Comparison of ENCODE assay signal across 13 cellular contexts in the genomic region with DNA sequence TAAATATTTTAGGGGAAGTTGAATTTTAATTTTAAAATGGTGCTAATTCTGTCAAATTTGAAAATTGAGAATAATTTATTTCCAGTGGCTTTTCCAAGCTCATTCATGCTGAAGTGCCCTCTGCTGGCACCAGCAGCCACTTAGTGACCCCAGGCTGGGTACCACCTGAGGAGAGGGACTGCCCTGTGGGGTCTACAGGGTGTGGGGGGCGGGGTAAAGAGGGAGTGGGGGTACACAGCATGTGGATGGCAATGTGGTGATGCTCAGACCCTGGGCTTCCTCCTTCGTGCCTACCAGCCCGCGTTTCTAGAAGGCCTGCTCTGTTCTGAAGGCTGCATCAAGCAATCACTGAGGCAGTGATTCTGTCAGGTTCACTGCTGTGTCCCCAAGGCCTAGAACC.
DNase-seq lines count a peak whose midpoint lies in the region; ATAC-seq and TF ChIP-seq lines count a peak whose summit lies in the region.
"Had no signal": no experiment of that assay in that cellular context is flagged by ENCODE, and none has a peak within 500 bp of the region (broad histone marks: within the 10 kb centered on the region; RNA-seq: fewer than 3 reads in every experiment).

No MANE protein-coding gene starts in this region.

- no peaks in the 10 kb centered on the region for H3K9me3 ChIP-seq in DOHH2 (ENCODE audit: control insufficient read depth, insufficient read depth, low read length)

- H3K36me3 ChIP-seq in DOHH2 (ENCODE audit: control insufficient read depth, low read length): no peaks in the 10 kb centered on the region

- DNase-seq in OCI-M1 (lab: John Stamatoyannopoulos, UW) (peak; percentile 4), fibroblast of pulmonary artery (ENCODE audit: low read depth) (no peak), GM03348 (ENCODE audit: low spot score) (no peak), NCI-H1694 treated with DMSO at 0.1 percent for 48 hours (lab: John Stamatoyannopoulos, UW) (no peak)
- DNase-seq: activated naive CD8-positive, alpha-beta T cell treated with anti-CD3 and anti-CD28 coated beads, Interleukin-2, amount 50 U/mL, for 24 hours; CD4-positive, alpha-beta memory T cell; Karpas-422; NCI-H2081 treated with DMSO at 0.1 percent for 48 hours; occipital lobe had no signal

- H3K27me3 ChIP-seq in DOHH2 (ENCODE audit: control insufficient read depth, low read length): no peaks in the 10 kb centered on the region

- H3K27ac ChIP-seq in 22Rv1 (no peak overlapping the region), DOHH2 (ENCODE audit: low read depth, low read length) (no peak overlapping the region)

- TF ChIP-seq CTCF in 22Rv1 (IDR thresholded peaks at IDR 0.05) (peak; percentile 34; the same call in 1 of the 2 replicates), DOHH2 (IDR thresholded peaks at IDR 0.05; ENCODE audit: low read depth, low read length, poor library complexity, severe bottlenecking) (peak; percentile 51), fibroblast of pulmonary artery (IDR thresholded peaks at IDR 0.05; ENCODE audit: low read length, missing control alignments) (peak; percentile 29)

- H3K4me3 ChIP-seq in DOHH2 (ENCODE audit: low read length) (no peak overlapping the region), fibroblast of pulmonary artery (replicated peaks; ENCODE audit: low read depth, low read length) (no peak overlapping the region)

- no peaks in the 10 kb centered on the region for H3K9me2 ChIP-seq in DOHH2 (replicated peaks; ENCODE audit: control insufficient read depth, low read length)

- H3K4me2 ChIP-seq in DOHH2 (ENCODE audit: low read length): no peak overlapping the region

- ATAC-seq in GM19324 (IDR thresholded peaks at IDR 0.05; ENCODE audit: low FRiP score, unreplicated experiment): no peak
- ATAC-seq in HG03108 (IDR thresholded peaks at IDR 0.05; ENCODE audit: unreplicated experiment): no peak
- ATAC-seq: activated naive CD8-positive, alpha-beta T cell treated with anti-CD3 and anti-CD28 coated beads, Interleukin-2, amount 50 U/mL, for 24 hours had no signal

- H3K79me2 ChIP-seq in DOHH2 (ENCODE audit: control insufficient read depth, low read length): no peaks in the 10 kb centered on the region

- H3F3A ChIP-seq in DOHH2 (ENCODE audit: control insufficient read depth, insufficient read depth): no peaks in the 10 kb centered on the region

- H4K20me1 ChIP-seq in DOHH2 (ENCODE audit: control insufficient read depth, insufficient read depth, low read depth, low read length): peaks cover 3% of the 10 kb centered on the region; the same call in 1 of the 2 replicates

- H3K4me1 ChIP-seq in DOHH2 (ENCODE audit: control insufficient read depth, low read length): no peaks in the 10 kb centered on the region
